Comparison of ENCODE assay signal across 31 cellular contexts in the genomic region with DNA sequence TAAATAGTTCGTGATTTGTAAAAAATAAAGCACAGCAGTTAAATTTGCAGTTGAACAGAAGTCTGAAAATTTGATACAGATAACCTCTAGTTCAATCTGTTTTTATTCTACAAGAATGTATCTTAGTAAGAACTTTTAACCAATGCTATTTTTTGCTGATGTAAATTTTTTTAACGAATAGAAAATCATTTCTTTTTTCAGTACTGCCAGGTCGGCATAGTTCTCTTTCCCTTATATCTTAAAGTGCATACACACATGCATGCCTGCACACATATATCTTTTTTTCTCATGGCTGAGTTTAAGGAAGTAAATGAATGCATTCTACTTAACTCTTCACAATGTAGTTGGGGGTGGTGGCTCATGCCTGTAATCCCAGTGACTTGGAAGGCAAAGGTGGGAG.
"Had no signal": no experiment of that assay in that cellular context is flagged by ENCODE, and none has a peak within 500 bp of the region (broad histone marks: within the 10 kb centered on the region; RNA-seq: fewer than 3 reads in every experiment).

No MANE protein-coding gene starts in this region.

- DNase-seq: activated CD4-positive, alpha-beta T cell treated with anti-CD3 and anti-CD28 coated beads, Interleukin-2, amount 10 ng/mL, durations not matched to agents 24 days and 14 days; activated CD4-positive, alpha-beta T cell treated with anti-CD3 and anti-CD28 coated beads, Interleukin-2, amount 50 U/mL, for 4 hours; activated CD8-positive, alpha-beta T cell treated with anti-CD3 and anti-CD28 coated beads for 36 hours; activated gamma-delta T cell; activated naive CD4-positive, alpha-beta T cell treated with Interleukin-2 at 50 U/mL for 16 hours; activated naive CD8-positive, alpha-beta T cell treated with anti-CD3 and anti-CD28 coated beads, Interleukin-2, amount 50 U/mL, for 24 hours; activated T-cell treated with anti-CD3 and anti-CD28 coated beads for 4 hours; activated T-cell treated with anti-CD3 and anti-CD28 coated beads, Interleukin-2, amount 50 U/mL, for 48 hours; anterior cingulate cortex; caudate nucleus; cerebellar nuclear complex; NCI-H1048; NCI-H1105 treated with DMSO at 0.1 percent for 48 hours; NCI-H1436 treated with DMSO at 0.1 percent for 48 hours; NCI-H1694 treated with DMSO at 0.1 percent for 48 hours; NCI-H2029; NCI-H345; NCI-H524 treated with DMSO at 0.1 percent for 48 hours; RPMI8226; SHP77 treated with DMSO at 0.1 percent for 48 hours; SW 1271 had no signal

- H3K4me3 Mint-ChIP-seq: activated CD4-positive, alpha-beta T cell treated with anti-CD3 and anti-CD28 coated beads, Interleukin-2, amount 10 ng/mL, durations not matched to agents 24 days and 14 days; activated CD8-positive, alpha-beta T cell treated with anti-CD3 and anti-CD28 coated beads for 36 hours; activated naive CD8-positive, alpha-beta T cell; activated naive CD8-positive, alpha-beta T cell treated with anti-CD3 and anti-CD28 coated beads, Interleukin-2, amount 50 U/mL, for 24 hours; brain; T-helper 2 cell treated with Interferon-gamma antibody and Interleukin-4, amounts not matched to agents 5 μg/mL and 100 μg/mL, for 36 hours had no signal

- H3K27ac Mint-ChIP-seq: activated CD4-positive, alpha-beta T cell treated with anti-CD3 and anti-CD28 coated beads, Interleukin-2, amount 10 ng/mL, durations not matched to agents 24 days and 14 days; activated CD8-positive, alpha-beta T cell treated with anti-CD3 and anti-CD28 coated beads for 36 hours; activated naive CD8-positive, alpha-beta T cell; activated naive CD8-positive, alpha-beta T cell treated with anti-CD3 and anti-CD28 coated beads, Interleukin-2, amount 50 U/mL, for 24 hours; activated T-helper 2 cell treated with anti-CD3 and anti-CD28 coated beads, Interferon-gamma antibody, Interleukin-2, Interleukin-4, amounts not matched to agents 10 μg/mL and 5 μg/mL and 100 μg/mL, durations not matched to agents 14 hours and 24 hours and 36 hours; brain; T-helper 2 cell treated with Interferon-gamma antibody and Interleukin-4, amounts not matched to agents 5 μg/mL and 100 μg/mL, for 36 hours had no signal

- H3K9me3 Mint-ChIP-seq: activated CD4-positive, alpha-beta T cell treated with anti-CD3 and anti-CD28 coated beads, Interleukin-2, amount 10 ng/mL, durations not matched to agents 24 days and 14 days; activated CD8-positive, alpha-beta T cell treated with anti-CD3 and anti-CD28 coated beads for 36 hours; activated naive CD8-positive, alpha-beta T cell treated with anti-CD3 and anti-CD28 coated beads, Interleukin-2, amount 50 U/mL, for 24 hours; activated T-helper 2 cell treated with anti-CD3 and anti-CD28 coated beads, Interferon-gamma antibody, Interleukin-2, Interleukin-4, amounts not matched to agents 10 μg/mL and 5 μg/mL and 100 μg/mL, durations not matched to agents 14 hours and 24 hours and 36 hours; brain; T-helper 2 cell treated with Interferon-gamma antibody and Interleukin-4, amounts not matched to agents 5 μg/mL and 100 μg/mL, for 36 hours had no signal

- H3K27me3 Mint-ChIP-seq: activated CD4-positive, alpha-beta T cell treated with anti-CD3 and anti-CD28 coated beads, Interleukin-2, amount 10 ng/mL, durations not matched to agents 24 days and 14 days; activated CD8-positive, alpha-beta T cell treated with anti-CD3 and anti-CD28 coated beads for 36 hours; activated naive CD8-positive, alpha-beta T cell; activated naive CD8-positive, alpha-beta T cell treated with anti-CD3 and anti-CD28 coated beads, Interleukin-2, amount 50 U/mL, for 24 hours; brain had no signal

- H3K4me3 ChIP-seq: SJSA1 had no signal

- H3K36me3 Mint-ChIP-seq: brain had no signal

- H3K4me2 ChIP-seq: KMS-11 had no signal

- H3K9me3 ChIP-seq: SJSA1 had no signal

- ATAC-seq: activated CD8-positive, alpha-beta T cell treated with anti-CD3 and anti-CD28 coated beads for 36 hours; activated naive CD8-positive, alpha-beta T cell treated with anti-CD3 and anti-CD28 coated beads, Interleukin-2, amount 50 U/mL, for 24 hours; Panc1; SK-N-SH treated with all-trans-retinoic acid at 6 μM for 48 hours had no signal

- H3K27ac ChIP-seq: KMS-11, SJSA1 had no signal

- H3K27me3 ChIP-seq: SJSA1 had no signal

- H3K4me1 Mint-ChIP-seq: activated naive CD8-positive, alpha-beta T cell treated with anti-CD3 and anti-CD28 coated beads, Interleukin-2, amount 50 U/mL, for 24 hours had no signal

- FAIRE-seq: bronchial epithelial cell, TTC549 had no signal

- H3K9ac ChIP-seq: KMS-11 had no signal
